ENCODE assay signal across 21 cellular contexts in the genomic region with DNA sequence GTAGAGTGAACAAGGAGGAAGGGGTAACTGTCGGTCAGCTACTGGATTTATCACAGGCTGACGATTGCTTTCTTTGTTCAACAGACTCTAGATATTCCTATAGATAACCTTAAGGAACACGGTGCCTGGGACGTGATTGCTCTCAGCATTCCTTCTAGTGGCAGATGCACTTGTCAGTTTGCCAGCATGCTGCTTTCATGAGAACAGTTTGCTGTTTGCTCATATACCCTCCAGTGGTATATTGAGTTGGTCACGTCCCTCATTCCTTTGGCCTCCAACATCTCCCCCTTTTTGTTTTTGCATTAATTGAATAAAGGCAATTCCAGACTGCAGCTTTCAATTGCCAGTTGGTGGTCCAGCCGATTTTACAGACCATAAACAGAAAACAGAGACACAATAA.
DNase-seq lines count a peak whose midpoint lies in the region; ATAC-seq, FAIRE-seq and TF ChIP-seq lines count a peak whose summit lies in the region.
"Had no signal": no experiment of that assay in that cellular context is flagged by ENCODE, and none has a peak within 500 bp of the region (broad histone marks: within the 10 kb centered on the region; RNA-seq: fewer than 3 reads in every experiment).

No MANE protein-coding gene starts in this region.

- WGBS in K562 (ENCODE audit: insufficient coverage, low coverage, missing lambda C conversion rate): 68% methylated on average over 6 of the region's 6 CpGs

- POLR2A ChIA-PET in HEK293 (lab: Yijun Ruan, JAX): no interaction called here
- POLR2A ChIA-PET in K562 (lab: Yijun Ruan, JAX): interaction anchor here (0.6 to 1.3 kb wide), 2 partner anchors 22 to 1777 kb away, joined by 3 to 8 read pairs; no protein-coding TSS in a partner anchor

- H3K4me1 Mint-ChIP-seq in natural killer cell: peaks cover 28 to 29% of the 10 kb centered on the region in 2 donors
- H3K4me1 Mint-ChIP-seq in natural killer cell treated with Interleukin-12 subunit alpha and Interleukin-12 subunit beta and Interleukin-15 and Interleukin-18, amount 100 ng/mL, for 72 hours (ENCODE audit: low read depth in 2 of 2): peaks cover 21 to 25% of the 10 kb centered on the region in 2 donors

- peaks cover 2 to 3% of the 10 kb centered on the region in 2 donors for H3K9me3 Mint-ChIP-seq in natural killer cell
- peaks cover 3% of the 10 kb centered on the region for H3K9me3 Mint-ChIP-seq in natural killer cell treated with Interleukin-12 subunit alpha and Interleukin-12 subunit beta and Interleukin-15 and Interleukin-18, amount 100 ng/mL, for 72 hours
- H3K9me3 Mint-ChIP-seq: CD8-positive, alpha-beta T cell had no signal

- H3K4me2 ChIP-seq in K562 (ENCODE audit: insufficient read depth, low read length): no peak overlapping the region

- no peaks in the 10 kb centered on the region for H3K9me1 ChIP-seq in K562 (ENCODE audit: control insufficient read depth, insufficient read depth, low read length)

- peak overlapping the region in 1 of 2 donors; percentile 98 for H3K27ac Mint-ChIP-seq in natural killer cell
- no peak overlapping the region for H3K27ac Mint-ChIP-seq in natural killer cell treated with Interleukin-12 subunit alpha and Interleukin-12 subunit beta and Interleukin-15 and Interleukin-18, amount 100 ng/mL, for 72 hours
- H3K27ac Mint-ChIP-seq: CD8-positive, alpha-beta T cell had no signal

- TF ChIP-seq RAD21 in K562 (CRISPR knock-in tag; conservative IDR thresholded peaks at IDR 0.05 in 1 of 2, IDR thresholded peaks at IDR 0.05 in 1 of 2): no peak

- H3K4me1 ChIP-seq in HEK293 (ENCODE audit: control insufficient read depth, insufficient read depth, low read length): no peaks in the 10 kb centered on the region
- H3K4me1 ChIP-seq in K562 (replicated peaks in 1 of 2; ENCODE audit: control insufficient read depth in 2 of 2, insufficient read depth in 2 of 2, low read length in 2 of 2): peaks cover 1 to 8% of the 10 kb centered on the region in 2 experiments; a peak in 2 of 5 replicates
- H3K4me1 ChIP-seq: Caco-2 had no signal

- DNase-seq in natural killer cell: no peak
- DNase-seq in natural killer cell treated with Interleukin-12 subunit alpha and Interleukin-12 subunit beta and Interleukin-15 and Interleukin-18, amount 100 ng/mL, for 72 hours (ENCODE audit: low spot score): no peak
- no peak for DNase-seq in K562 (ENCODE audit: extremely low read depth in 1 of 4, low spot score in 3 of 4)
- no peak for DNase-seq in SKM-1 (lab: John Stamatoyannopoulos, UW; ENCODE audit: unreplicated experiment)
- no peak for DNase-seq in WERI-Rb-1
- DNase-seq in HTR-8/SVneo (ENCODE audit: insufficient read length, low spot score): no peak
- DNase-seq: 8988T; C1 segment of cervical spinal cord; Caco-2; CD8-positive, alpha-beta T cell; DMS 273 treated with DMSO at 0.1 percent for 48 hours; DND-41; GM23248; H7; HCEC 1CT had no signal

- TF ChIP-seq CTCF in natural killer cell (IDR thresholded peaks at IDR 0.05): no peak
- no peak for TF ChIP-seq CTCF in HEK293 (tag by site-specific recombination; IDR thresholded peaks at IDR 0.05)
- TF ChIP-seq CTCF in K562 (IDR thresholded peaks at IDR 0.05 in 2 of 3, conservative IDR thresholded peaks at IDR 0.05 in 1 of 3; ENCODE audit: insufficient read depth in 2 of 3, low read depth in 1 of 3, low read length in 3 of 3): no peak
- TF ChIP-seq CTCF in WERI-Rb-1 (IDR thresholded peaks at IDR 0.05; ENCODE audit: low read depth, low read length): no peak

- CTCF ChIA-PET in HEK293 (lab: Yijun Ruan, JAX): no interaction called here
- CTCF ChIA-PET in K562 (lab: Yijun Ruan, JAX; ENCODE audit: low intra/inter-chr PET ratio): no interaction called here

- no peak overlapping the region for H2AFZ ChIP-seq in K562 (ENCODE audit: low read depth, low read length)
- H2AFZ ChIP-seq: GM23248 had no signal

- intact Hi-C loops in natural killer cell (cut with micrococcal nuclease): loop anchor here (5.0 to 10.0 kb wide), 3 partner anchors 34 to 1604 kb away; a partner anchor contains a TSS
- intact Hi-C loops in K562 (cut with micrococcal nuclease): loop anchor here (10.0 kb wide), 2 partner anchors 253 to 857 kb away; a partner anchor contains a TSS

- H3K27me3 ChIP-seq in K562 (ENCODE audit: control insufficient read depth in 2 of 2, insufficient read depth in 2 of 2, low read length in 2 of 2) (no peaks in the 10 kb centered on the region), WERI-Rb-1 (ENCODE audit: insufficient read depth, low read depth, severe bottlenecking) (no peaks in the 10 kb centered on the region)

- H3K27ac ChIP-seq in HEK293 (ENCODE audit: extremely low read depth, low read depth, low read length): no peak overlapping the region
- H3K27ac ChIP-seq in K562 (ENCODE audit: extremely low read depth, low read depth, low read length): no peak overlapping the region
- H3K27ac ChIP-seq in WERI-Rb-1: no peak overlapping the region
- H3K27ac ChIP-seq: GM23248 had no signal

- H3K4me3 Mint-ChIP-seq in natural killer cell: peak overlapping the region; percentile 55
- no peak overlapping the region for H3K4me3 Mint-ChIP-seq in natural killer cell treated with Interleukin-12 subunit alpha and Interleukin-12 subunit beta and Interleukin-15 and Interleukin-18, amount 100 ng/mL, for 72 hours
- H3K4me3 Mint-ChIP-seq: CD8-positive, alpha-beta T cell had no signal

- H3K4me3 ChIP-seq in HEK293 (ENCODE audit: low read depth, low read length) (no peak overlapping the region), K562 (no peak overlapping the region), WERI-Rb-1 (ENCODE audit: low read depth, low read length) (no peak overlapping the region)
- H3K4me3 ChIP-seq: GM23248 had no signal

- no peak for TF ChIP-seq EP300 in K562 (IDR thresholded peaks at IDR 0.05; ENCODE audit: low read length)

- in situ Hi-C loops in K562 (cut with MboI): no loop called here

- BruUV-seq in K562 (replicated peaks; lab: Mats Ljungman, UMichigan): no TSS peak

- H3K36me3 ChIP-seq in HEK293 (ENCODE audit: control insufficient read depth in 2 of 2, insufficient read depth in 1 of 2, low read length in 2 of 2): no peaks in the 10 kb centered on the region
- H3K36me3 ChIP-seq in K562 (ENCODE audit: control insufficient read depth, insufficient read depth, low read length): peaks cover 27% of the 10 kb centered on the region
- H3K36me3 ChIP-seq in WERI-Rb-1: peaks cover 5% of the 10 kb centered on the region

- H3K9me3 ChIP-seq in HEK293 (ENCODE audit: control insufficient read depth, insufficient read depth, low read depth, low read length) (no peaks in the 10 kb centered on the region), K562 (replicated peaks; ENCODE audit: control insufficient read depth, insufficient read depth, low read depth, low read length) (peaks cover 20% of the 10 kb centered on the region), WERI-Rb-1 (ENCODE audit: severe bottlenecking) (peaks cover 8% of the 10 kb centered on the region)

- H3K79me2 ChIP-seq in K562 (ENCODE audit: control insufficient read depth, insufficient read depth, low read length): peaks cover 35% of the 10 kb centered on the region

- ATAC-seq in natural killer cell (no peak), K562 (no peak)
- ATAC-seq in natural killer cell treated with Interleukin-12 subunit alpha and Interleukin-12 subunit beta and Interleukin-15 and Interleukin-18, amount 100 ng/mL, for 72 hours: no peak
- ATAC-seq: CD8-positive, alpha-beta T cell had no signal

- peaks cover 7 to 8% of the 10 kb centered on the region in 2 donors for H3K27me3 Mint-ChIP-seq in natural killer cell (ENCODE audit: low read depth in 2 of 2)
- H3K27me3 Mint-ChIP-seq in natural killer cell treated with Interleukin-12 subunit alpha and Interleukin-12 subunit beta and Interleukin-15 and Interleukin-18, amount 100 ng/mL, for 72 hours: peaks cover 3 to 7% of the 10 kb centered on the region in 2 donors

- FAIRE-seq in K562 (lab: Jason Lieb, UNC) (no peak), HTR-8/SVneo (lab: Jason Lieb, UNC) (no peak)
- FAIRE-seq: D721Med, G401.6, GM12892, GM19239, H1 had no signal

- H3K9ac ChIP-seq in K562 (ENCODE audit: insufficient read depth in 1 of 2, low read depth in 2 of 2, low read length in 2 of 2): no peak overlapping the region
- H3K9ac ChIP-seq: GM23248 had no signal

- TF ChIP-seq POLR2A in K562 (conservative IDR thresholded peaks at IDR 0.05): no peak

- H4K20me1 ChIP-seq in K562 (replicated peaks; ENCODE audit: control insufficient read depth, insufficient read depth, low read length): peaks cover 2% of the 10 kb centered on the region; the same call in 1 of the 2 replicates

- H3K36me3 Mint-ChIP-seq in natural killer cell: peaks cover 8% of the 10 kb centered on the region
- H3K36me3 Mint-ChIP-seq in natural killer cell treated with Interleukin-12 subunit alpha and Interleukin-12 subunit beta and Interleukin-15 and Interleukin-18, amount 100 ng/mL, for 72 hours: peaks cover 7% of the 10 kb centered on the region

TF ChIP-seq in HEK293, 187 proteins besides CTCF, POLR2A, EP300 and RAD21 (continues in another document):
- TF ChIP-seq KLF7 (tag by site-specific recombination; IDR thresholded peaks at IDR 0.05; ENCODE audit: borderline replicate concordance) (no peak), ZNF37A (tag by site-specific recombination; IDR thresholded peaks at IDR 0.05) (no peak)

TF ChIP-seq in K562, 482 proteins besides CTCF, POLR2A, EP300 and RAD21:
- TF ChIP-seq CBX3 (IDR thresholded peaks at IDR 0.05; ENCODE audit: borderline replicate concordance in 1 of 2, low read length in 2 of 2) (peak in 1 of 2 experiments; percentile 75; a peak in 1 of 3 replicates), TRIM28 (IDR thresholded peaks at IDR 0.05) (peak; percentile 58; the same call in 1 of the 2 replicates), TCF3 (CRISPR knock-in tag; IDR thresholded peaks at IDR 0.05) (no peak), PTTG1 (tag; IDR thresholded peaks at IDR 0.05; ENCODE audit: low read depth) (no peak), CBX5 (IDR thresholded peaks at IDR 0.05; ENCODE audit: borderline replicate concordance, low read depth) (0 out of 2 replicates have a peak, but pooled peaks have one; percentile 61), TRIM24 (IDR thresholded peaks at IDR 0.05) (peak in 1 of 2 experiments; percentile 64; a peak in 1 of 4 replicates)
- TF ChIP-seq, protein P1, sequence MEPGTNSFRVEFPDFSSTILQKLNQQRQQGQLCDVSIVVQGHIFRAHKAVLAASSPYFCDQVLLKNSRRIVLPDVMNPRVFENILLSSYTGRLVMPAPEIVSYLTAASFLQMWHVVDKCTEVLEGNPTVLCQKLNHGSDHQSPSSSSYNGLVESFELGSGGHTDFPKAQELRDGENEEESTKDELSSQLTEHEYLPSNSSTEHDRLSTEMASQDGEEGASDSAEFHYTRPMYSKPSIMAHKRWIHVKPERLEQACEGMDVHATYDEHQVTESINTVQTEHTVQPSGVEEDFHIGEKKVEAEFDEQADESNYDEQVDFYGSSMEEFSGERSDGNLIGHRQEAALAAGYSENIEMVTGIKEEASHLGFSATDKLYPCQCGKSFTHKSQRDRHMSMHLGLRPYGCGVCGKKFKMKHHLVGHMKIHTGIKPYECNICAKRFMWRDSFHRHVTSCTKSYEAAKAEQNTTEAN (CRISPR knock-in tag; IDR thresholded peaks at IDR 0.05): no peak
TF ChIP-seq in K562: peak in this region for 4.
